ENCODE assay signal across 18 cellular contexts in genomic region chr11:27193434-27194225, GRCh38.
DNase-seq lines count a peak whose midpoint lies in the region; ATAC-seq and TF ChIP-seq lines count a peak whose summit lies in the region.
"Had no signal": no experiment of that assay in that cellular context is flagged by ENCODE, and none has a peak within 500 bp of the region (broad histone marks: within the 10 kb centered on the region; RNA-seq: fewer than 3 reads in every experiment).

No MANE protein-coding gene starts in this region.

- ATAC-seq in SK-N-SH treated with all-trans-retinoic acid at 6 μM for 48 hours (no peak), GM21825 (IDR thresholded peaks at IDR 0.05; ENCODE audit: unreplicated experiment) (no peak)
- ATAC-seq: A549 had no signal

- no peak for TF ChIP-seq POLR2A in erythroblast (IDR thresholded peaks at IDR 0.05; ENCODE audit: low read length)

- H3K36me3 ChIP-seq in SK-N-SH (replicated peaks in 1 of 2; ENCODE audit: control insufficient read depth in 1 of 2, insufficient read depth in 2 of 2, low read length in 1 of 2) (no peaks in the 10 kb centered on the region), neural progenitor cell (no peaks in the 10 kb centered on the region)
- H3K36me3 ChIP-seq: HAP-1 had no signal

- H3F3A ChIP-seq in SK-N-SH (replicated peaks; ENCODE audit: insufficient read depth) (no peaks in the 10 kb centered on the region), neural progenitor cell (ENCODE audit: low read depth) (peaks cover 4% of the 10 kb centered on the region)

- H3K9me3 ChIP-seq in SK-N-SH: no peaks in the 10 kb centered on the region
- H3K9me3 ChIP-seq in neural progenitor cell (ENCODE audit: low read depth): no peaks in the 10 kb centered on the region
- H3K9me3 ChIP-seq: A549, HAP-1 had no signal

- H3K27me3 ChIP-seq in SK-N-SH (ENCODE audit: insufficient read depth) (no peaks in the 10 kb centered on the region), neural progenitor cell (no peaks in the 10 kb centered on the region)

- H3K27ac ChIP-seq in SK-N-SH (ENCODE audit: low read depth in 2 of 2, low read length in 1 of 2) (no peak overlapping the region), neural progenitor cell (no peak overlapping the region)
- H3K27ac ChIP-seq: 22Rv1, A549, C4-2B had no signal

- no peak for DNase-seq in SK-N-SH
- peak; percentile 35 to 71 for DNase-seq in erythroblast (lab: John Stamatoyannopoulos, UW)
- no peak for DNase-seq in MV-4-11 (lab: John Stamatoyannopoulos, UW)
- DNase-seq in GM10266 (ENCODE audit: extremely low spot score): no peak
- DNase-seq in neural progenitor cell (ENCODE audit: low spot score): no peak
- DNase-seq: AML-193; CD4-positive, alpha-beta memory T cell; DMS153; DMS79; GDM1; GM23248 had no signal

- peaks cover 4% of the 10 kb centered on the region for H3K27me3 Mint-ChIP-seq in nephron (ENCODE audit: low read depth)
- H3K27me3 Mint-ChIP-seq in neural progenitor cell (ENCODE audit: insufficient read depth, low read depth): peaks cover 7% of the 10 kb centered on the region

- H3K27ac Mint-ChIP-seq in nephron: peak overlapping the region; percentile 74 to 78 (median 78)
- H3K27ac Mint-ChIP-seq in neural progenitor cell: no peak overlapping the region
- H3K27ac Mint-ChIP-seq: CD4-positive, alpha-beta memory T cell had no signal

- H3K4me1 Mint-ChIP-seq in nephron (peaks cover 43% of the 10 kb centered on the region), neural progenitor cell (no peaks in the 10 kb centered on the region)
- H3K4me1 Mint-ChIP-seq: CD4-positive, alpha-beta memory T cell had no signal

- 83% methylated on average over 7 of the region's 7 CpGs for WGBS in SK-N-SH (ENCODE audit: low lambda C conversion rate)

- H4K20me1 ChIP-seq in SK-N-SH (ENCODE audit: insufficient read depth) (no peaks in the 10 kb centered on the region), neural progenitor cell (ENCODE audit: low read depth) (no peaks in the 10 kb centered on the region)

- H3K9ac ChIP-seq in SK-N-SH (no peak overlapping the region), neural progenitor cell (no peak overlapping the region)

- H3K36me3 Mint-ChIP-seq in nephron (ENCODE audit: low read depth): no peaks in the 10 kb centered on the region
- H3K36me3 Mint-ChIP-seq in neural progenitor cell: no peaks in the 10 kb centered on the region
- H3K36me3 Mint-ChIP-seq: CD4-positive, alpha-beta memory T cell had no signal

- H3K9me3 Mint-ChIP-seq in nephron: no peaks in the 10 kb centered on the region
- H3K9me3 Mint-ChIP-seq in neural progenitor cell: no peaks in the 10 kb centered on the region
- H3K9me3 Mint-ChIP-seq: CD4-positive, alpha-beta memory T cell had no signal

- no peak overlapping the region for H3K4me3 ChIP-seq in SK-N-SH (ENCODE audit: low read depth in 2 of 2, low read length in 1 of 2)
- H3K4me3 ChIP-seq in neural progenitor cell: no peak overlapping the region
- H3K4me3 ChIP-seq: A549, GM23248, HAP-1 had no signal

- no peak for TF ChIP-seq RAD21 in SK-N-SH (IDR thresholded peaks at IDR 0.05; ENCODE audit: low read length)

- TF ChIP-seq CTCF in SK-N-SH (IDR thresholded peaks at IDR 0.05) (no peak), nephron (IDR thresholded peaks at IDR 0.05; ENCODE audit: unreplicated experiment in 3 of 3) (no peak), GM10266 (IDR thresholded peaks at IDR 0.05; ENCODE audit: control insufficient read depth, insufficient read depth, low read depth, missing control alignments) (no peak), neural progenitor cell (IDR thresholded peaks at IDR 0.05) (no peak)

- no peak for TF ChIP-seq EP300 in SK-N-SH (IDR thresholded peaks at IDR 0.05; ENCODE audit: borderline replicate concordance in 1 of 2, low read depth in 1 of 2, low read length in 1 of 2)

- H3K9me2 ChIP-seq in SK-N-SH: no peaks in the 10 kb centered on the region

- H2AFZ ChIP-seq in SK-N-SH (ENCODE audit: low read depth): no peak overlapping the region
- no peak overlapping the region for H2AFZ ChIP-seq in neural progenitor cell (replicated peaks)
- H2AFZ ChIP-seq: GM23248 had no signal

- CTCF ChIA-PET in SK-N-SH (lab: Yijun Ruan, JAX): interaction anchor here (1.0 to 7.5 kb wide), 6 partner anchors 10 to 305 kb away, joined by 3 to 35 read pairs (median 8); no protein-coding TSS in a partner anchor

- POLR2A ChIA-PET in SK-N-SH (lab: Yijun Ruan, JAX): no interaction called here

- H3K4me2 ChIP-seq in SK-N-SH (no peak overlapping the region), neural progenitor cell (no peak overlapping the region)
- H3K4me2 ChIP-seq: A549 had no signal

- H3K79me2 ChIP-seq in SK-N-SH (ENCODE audit: insufficient read depth) (no peaks in the 10 kb centered on the region), neural progenitor cell (ENCODE audit: low read depth) (no peaks in the 10 kb centered on the region)

- peaks cover 20 to 30% of the 10 kb centered on the region in 2 experiments; a peak in 3 of 4 replicates for H3K4me1 ChIP-seq in SK-N-SH (ENCODE audit: control insufficient read depth in 1 of 2, insufficient read depth in 2 of 2, low read depth in 1 of 2, low read length in 1 of 2)
- peaks cover 4% of the 10 kb centered on the region for H3K4me1 ChIP-seq in neural progenitor cell

- no peak overlapping the region for H3K4me3 Mint-ChIP-seq in nephron
- H3K4me3 Mint-ChIP-seq in neural progenitor cell: no peak overlapping the region
- H3K4me3 Mint-ChIP-seq: CD4-positive, alpha-beta memory T cell had no signal

TF ChIP-seq in SK-N-SH treated with all-trans-retinoic acid at 6 μM for 48 hours, 23 proteins besides CTCF, POLR2A, EP300 and RAD21:
- TF ChIP-seq ISL1 (CRISPR knock-in tag; IDR thresholded peaks at IDR 0.05): 0 out of 2 replicates have a peak, but pooled peaks have one; percentile 25
- no peak for TF ChIP-seq GLIS3 (CRISPR knock-in tag; IDR thresholded peaks at IDR 0.05)

TF ChIP-seq in SK-N-SH, 30 proteins besides CTCF, POLR2A, EP300 and RAD21:
- TF ChIP-seq SMC3 (IDR thresholded peaks at IDR 0.05; ENCODE audit: low read depth, low read length) (no peak), RCOR1 (IDR thresholded peaks at IDR 0.05; ENCODE audit: low read length) (no peak), FOSL2 (IDR thresholded peaks at IDR 0.05; ENCODE audit: borderline replicate concordance, low read depth) (no peak)

Comparison
In these comparisons a context has a peak if more than half of its experiments do, and no peak if none do; other contexts are left out.
1. DNase-seq: peak in erythroblast (2 of 2); none in SK-N-SH (single experiment), MV-4-11 (single experiment), GM10266 (single experiment) and neural progenitor cell (single experiment).